Comparison of ENCODE assay signal across 13 cellular contexts in genomic region chr19:10828981-10829821, GRCh38. TPM values are rescaled to one million over a fixed set of nuclear protein-coding genes. Genes with fewer than 3 reads are reported as not detected.
A peak's percentile ranks its signal among the peaks of the same experiment; 100 is the strongest.
DNase-seq lines count a peak whose midpoint lies in the region; ATAC-seq and TF ChIP-seq lines count a peak whose summit lies in the region.
"Had no signal": no experiment of that assay in that cellular context is flagged by ENCODE, and none has a peak within 500 bp of the region (broad histone marks: within the 10 kb centered on the region; RNA-seq: fewer than 3 reads in every experiment).

No MANE protein-coding gene starts in this region.

- H3K79me1 ChIP-seq in mesenchymal stem cell (replicated peaks; ENCODE audit: low read length, poor library complexity, severe bottlenecking): peaks cover 30% of the 10 kb centered on the region

- H2BK5ac ChIP-seq in mesenchymal stem cell (ENCODE audit: low read depth, low read length, poor library complexity, severe bottlenecking): no peak overlapping the region

- no peak overlapping the region for H3K27ac Mint-ChIP-seq in activated naive CD8-positive, alpha-beta T cell treated with anti-CD3 and anti-CD28 coated beads, Interleukin-2, amount 50 U/mL, for 24 hours
- H3K27ac Mint-ChIP-seq in activated T-helper 2 cell treated with anti-CD3 and anti-CD28 coated beads, Interferon-gamma antibody, Interleukin-2, Interleukin-4, amounts not matched to agents 10 μg/mL and 5 μg/mL and 100 μg/mL, durations not matched to agents 14 hours and 24 hours and 36 hours: no peak overlapping the region

- TF ChIP-seq CTCF in DOHH2 (IDR thresholded peaks at IDR 0.05; ENCODE audit: low read depth, low read length, poor library complexity, severe bottlenecking) (peak; percentile 34), HFF-Myc (IDR thresholded peaks at IDR 0.05; ENCODE audit: low read depth, low read length, missing control alignments) (peak; percentile 16)

- H3K4me1 Mint-ChIP-seq in activated naive CD8-positive, alpha-beta T cell treated with anti-CD3 and anti-CD28 coated beads, Interleukin-2, amount 50 U/mL, for 24 hours: no peaks in the 10 kb centered on the region
- no peaks in the 10 kb centered on the region for H3K4me1 Mint-ChIP-seq in activated T-helper 2 cell treated with anti-CD3 and anti-CD28 coated beads, Interferon-gamma antibody, Interleukin-2, Interleukin-4, amounts not matched to agents 10 μg/mL and 5 μg/mL and 100 μg/mL, durations not matched to agents 14 hours and 24 hours and 36 hours (ENCODE audit: low read depth)

- H3K9me3 ChIP-seq in DOHH2 (ENCODE audit: control insufficient read depth, insufficient read depth, low read length): no peaks in the 10 kb centered on the region
- no peaks in the 10 kb centered on the region for H3K9me3 ChIP-seq in mesenchymal stem cell (ENCODE audit: control insufficient read depth, low read length)
- H3K9me3 ChIP-seq: tibial artery had no signal

- peaks cover 51% of the 10 kb centered on the region for H3K36me3 ChIP-seq in DOHH2 (ENCODE audit: control insufficient read depth, low read length)
- peaks cover 75 to 88% of the 10 kb centered on the region in 2 experiments for H3K36me3 ChIP-seq in mesenchymal stem cell (ENCODE audit: control insufficient read depth in 1 of 2, insufficient read depth in 2 of 2, low read depth in 1 of 2, low read length in 2 of 2)

- H3K14ac ChIP-seq in mesenchymal stem cell (ENCODE audit: low read length in 2 of 2): no peak overlapping the region

- no peak overlapping the region for H3K9ac ChIP-seq in mesenchymal stem cell (ENCODE audit: low read length)

- H2AK5ac ChIP-seq in mesenchymal stem cell (ENCODE audit: low read length, severe bottlenecking): no peak overlapping the region

- H3K36me3 Mint-ChIP-seq in activated naive CD8-positive, alpha-beta T cell treated with anti-CD3 and anti-CD28 coated beads, Interleukin-2, amount 50 U/mL, for 24 hours (ENCODE audit: low read depth): peaks cover 9% of the 10 kb centered on the region
- peaks cover 51% of the 10 kb centered on the region for H3K36me3 Mint-ChIP-seq in activated T-helper 2 cell treated with anti-CD3 and anti-CD28 coated beads, Interferon-gamma antibody, Interleukin-2, Interleukin-4, amounts not matched to agents 10 μg/mL and 5 μg/mL and 100 μg/mL, durations not matched to agents 14 hours and 24 hours and 36 hours (ENCODE audit: low read depth)

- H3K27ac ChIP-seq in DOHH2 (ENCODE audit: low read depth, low read length) (no peak overlapping the region), mesenchymal stem cell (ENCODE audit: low read length, poor library complexity, severe bottlenecking) (no peak overlapping the region)
- H3K27ac ChIP-seq: tibial artery had no signal

- no peaks in the 10 kb centered on the region for H3K4me1 ChIP-seq in DOHH2 (ENCODE audit: control insufficient read depth, low read length)
- H3K4me1 ChIP-seq in mesenchymal stem cell (ENCODE audit: control insufficient read depth, insufficient read depth, low read depth, low read length): no peaks in the 10 kb centered on the region
- H3K4me1 ChIP-seq: tibial artery had no signal

- DNase-seq in HFF-Myc (ENCODE audit: extremely low read depth, low read depth) (no peak), mesenchymal stem cell (no peak), NCI-H510A treated with DMSO at 0.1 percent for 48 hours (lab: John Stamatoyannopoulos, UW) (no peak), NCI-H2227 (lab: John Stamatoyannopoulos, UW; ENCODE audit: unreplicated experiment) (no peak), NCI-H146 treated with DMSO at 0.1 percent for 48 hours (lab: John Stamatoyannopoulos, UW; ENCODE audit: unreplicated experiment) (no peak)
- DNase-seq in activated naive CD8-positive, alpha-beta T cell treated with anti-CD3 and anti-CD28 coated beads, Interleukin-2, amount 50 U/mL, for 24 hours: no peak
- no peak for DNase-seq in activated T-helper 2 cell treated with anti-CD3 and anti-CD28 coated beads, Interferon-gamma antibody, Interleukin-2, Interleukin-4, amounts not matched to agents 10 μg/mL and 5 μg/mL and 100 μg/mL, durations not matched to agents 14 hours and 24 hours and 36 hours (ENCODE audit: low spot score)
- DNase-seq: activated effector memory CD4-positive, alpha-beta T cell treated with anti-CD3 and anti-CD28 coated beads, Interleukin-2, amount 50 U/mL, for 16 hours; GDM1; stimulated activated CD4-positive, alpha-beta T cell treated with anti-CD3 and anti-CD28 coated beads, Interleukin-1b, Interleukin-23, amount 100 ng/mL, for 48 hours; T-helper 9 cell; tibial artery had no signal

- H3K23ac ChIP-seq in mesenchymal stem cell (ENCODE audit: low read length in 2 of 2): no peak overlapping the region

- no peaks in the 10 kb centered on the region for H3K27me3 ChIP-seq in DOHH2 (ENCODE audit: control insufficient read depth, low read length)
- H3K27me3 ChIP-seq in mesenchymal stem cell (ENCODE audit: control insufficient read depth in 1 of 2, insufficient read depth in 1 of 2, low read length in 2 of 2): no peaks in the 10 kb centered on the region
- H3K27me3 ChIP-seq: tibial artery had no signal

- H3K9me2 ChIP-seq in DOHH2 (replicated peaks; ENCODE audit: control insufficient read depth, low read length): no peaks in the 10 kb centered on the region

- no peak overlapping the region for H2BK15ac ChIP-seq in mesenchymal stem cell (ENCODE audit: low read depth, poor library complexity, severe bottlenecking)

- H3F3A ChIP-seq in DOHH2 (ENCODE audit: control insufficient read depth, insufficient read depth): peaks cover 3% of the 10 kb centered on the region

- peak overlapping the region in 1 of 2 experiments; percentile 24 for H2BK12ac ChIP-seq in mesenchymal stem cell (ENCODE audit: low read length in 2 of 2)

- H2BK120ac ChIP-seq in mesenchymal stem cell (ENCODE audit: low read depth, low read length): no peak overlapping the region

- no peak overlapping the region for H3K4me3 ChIP-seq in DOHH2 (ENCODE audit: low read length)
- no peak overlapping the region for H3K4me3 ChIP-seq in HFF-Myc (replicated peaks; ENCODE audit: low read depth, low read length)
- no peak overlapping the region for H3K4me3 ChIP-seq in mesenchymal stem cell (ENCODE audit: insufficient read depth in 1 of 2, low read depth in 1 of 2, low read length in 2 of 2)
- H3K4me3 ChIP-seq: tibial artery had no signal

- H3K9me3 Mint-ChIP-seq in activated naive CD8-positive, alpha-beta T cell treated with anti-CD3 and anti-CD28 coated beads, Interleukin-2, amount 50 U/mL, for 24 hours: no peaks in the 10 kb centered on the region
- H3K9me3 Mint-ChIP-seq in activated T-helper 2 cell treated with anti-CD3 and anti-CD28 coated beads, Interferon-gamma antibody, Interleukin-2, Interleukin-4, amounts not matched to agents 10 μg/mL and 5 μg/mL and 100 μg/mL, durations not matched to agents 14 hours and 24 hours and 36 hours: no peaks in the 10 kb centered on the region

- H2AFZ ChIP-seq in mesenchymal stem cell (ENCODE audit: low read depth, low read length): no peak overlapping the region

- no peaks in the 10 kb centered on the region for H3K79me2 ChIP-seq in DOHH2 (ENCODE audit: control insufficient read depth, low read length)

- H3K4ac ChIP-seq in mesenchymal stem cell (ENCODE audit: low read depth in 1 of 2, low read length in 2 of 2): no peak overlapping the region

- no peak overlapping the region for H4K8ac ChIP-seq in mesenchymal stem cell (ENCODE audit: low read length)

- H4K20me1 ChIP-seq in DOHH2 (ENCODE audit: control insufficient read depth, insufficient read depth, low read depth, low read length): no peaks in the 10 kb centered on the region

- H4K91ac ChIP-seq in mesenchymal stem cell (ENCODE audit: low read length): peak overlapping the region; percentile 18

- H3K4me2 ChIP-seq in DOHH2 (ENCODE audit: low read length): no peak overlapping the region
- no peak overlapping the region for H3K4me2 ChIP-seq in mesenchymal stem cell (ENCODE audit: low read length, poor library complexity, severe bottlenecking)

- no peak overlapping the region for H3K4me3 Mint-ChIP-seq in activated naive CD8-positive, alpha-beta T cell treated with anti-CD3 and anti-CD28 coated beads, Interleukin-2, amount 50 U/mL, for 24 hours
- no peak overlapping the region for H3K4me3 Mint-ChIP-seq in activated T-helper 2 cell treated with anti-CD3 and anti-CD28 coated beads, Interferon-gamma antibody, Interleukin-2, Interleukin-4, amounts not matched to agents 10 μg/mL and 5 μg/mL and 100 μg/mL, durations not matched to agents 14 hours and 24 hours and 36 hours (ENCODE audit: low read depth)

- intact Hi-C loops in activated T-helper 2 cell treated with anti-CD3 and anti-CD28 coated beads, Interferon-gamma antibody, Interleukin-2, Interleukin-4, amounts not matched to agents 10 μg/mL and 5 μg/mL and 100 μg/mL, durations not matched to agents 14 hours and 24 hours and 36 hours (cut with micrococcal nuclease): no loop called here

- H3K27me3 Mint-ChIP-seq in activated naive CD8-positive, alpha-beta T cell treated with anti-CD3 and anti-CD28 coated beads, Interleukin-2, amount 50 U/mL, for 24 hours: no peaks in the 10 kb centered on the region
- no peaks in the 10 kb centered on the region for H3K27me3 Mint-ChIP-seq in activated T-helper 2 cell treated with anti-CD3 and anti-CD28 coated beads, Interferon-gamma antibody, Interleukin-2, Interleukin-4, amounts not matched to agents 10 μg/mL and 5 μg/mL and 100 μg/mL, durations not matched to agents 14 hours and 24 hours and 36 hours (ENCODE audit: low read depth)

- ATAC-seq in activated naive CD8-positive, alpha-beta T cell treated with anti-CD3 and anti-CD28 coated beads, Interleukin-2, amount 50 U/mL, for 24 hours: peak; percentile 33

- 94% methylated on average over 26 of the region's 26 CpGs for WGBS in mesenchymal stem cell

- H3K18ac ChIP-seq in mesenchymal stem cell (ENCODE audit: low read depth in 1 of 2, low read length in 2 of 2): no peak overlapping the region

RNA-seq across cellular contexts. Expression of gene TMED1, which starts 6.8 kb away (rescaled TPM):
- polyA plus RNA-seq in mesenchymal stem cell (2013, experiment 1 of 2): 28.5 TPM
- 29.7 TPM for polyA plus RNA-seq in mesenchymal stem cell (2013, experiment 2 of 2)
- total RNA-seq in activated T-helper 2 cell treated with anti-CD3 and anti-CD28 coated beads, Interferon-gamma antibody, Interleukin-2, Interleukin-4, amounts not matched to agents 10 μg/mL and 5 μg/mL and 100 μg/mL, durations not matched to agents 14 hours and 24 hours and 36 hours: 16.7 and 17.9 TPM in 2 replicates

RNA-seq across cellular contexts. Expression of gene C19orf38, which starts 19.0 kb away (rescaled TPM):
- polyA plus RNA-seq in mesenchymal stem cell (2013, experiment 1 of 2): not detected
- polyA plus RNA-seq in mesenchymal stem cell (2013, experiment 2 of 2): not detected
- total RNA-seq in activated T-helper 2 cell treated with anti-CD3 and anti-CD28 coated beads, Interferon-gamma antibody, Interleukin-2, Interleukin-4, amounts not matched to agents 10 μg/mL and 5 μg/mL and 100 μg/mL, durations not matched to agents 14 hours and 24 hours and 36 hours: 3.9 and 4.3 TPM in 2 replicates

RNA-seq across cellular contexts. Expression of gene CARM1, which starts 42.2 kb away (rescaled TPM):
- 83.5 TPM for polyA plus RNA-seq in mesenchymal stem cell (2013, experiment 1 of 2)
- 82.1 TPM for polyA plus RNA-seq in mesenchymal stem cell (2013, experiment 2 of 2)
- 87.5 and 89.3 TPM in 2 replicates for total RNA-seq in activated T-helper 2 cell treated with anti-CD3 and anti-CD28 coated beads, Interferon-gamma antibody, Interleukin-2, Interleukin-4, amounts not matched to agents 10 μg/mL and 5 μg/mL and 100 μg/mL, durations not matched to agents 14 hours and 24 hours and 36 hours
